ENCODE assay signal across 28 cellular contexts in genomic region chr2:233036162-233036838, GRCh38. TPM values are rescaled to one million over a fixed set of nuclear protein-coding genes. Genes with fewer than 3 reads are reported as not detected.
"Had no signal": no experiment of that assay in that cellular context is flagged by ENCODE, and none has a peak within 500 bp of the region (broad histone marks: within the 10 kb centered on the region; RNA-seq: fewer than 3 reads in every experiment).

No MANE protein-coding gene starts in this region.

- H3K27me3 ChIP-seq: left lung, right atrium auricular region had no signal

- DNase-seq: activated B cell treated with CpG ODN at 0.5 μM for 24 hours; activated CD4-positive, alpha-beta memory T cell treated with anti-CD3 and anti-CD28 coated beads, Interleukin-2, amount 10 ng/mL, durations not matched to agents 7 days and 5 days; activated CD4-positive, alpha-beta T cell treated with anti-CD3 and anti-CD28 coated beads for 4 hours; activated naive CD4-positive, alpha-beta T cell; activated naive CD8-positive, alpha-beta T cell treated with anti-CD3 and anti-CD28 coated beads for 36 hours; activated T-cell treated with anti-CD3 and anti-CD28 coated beads, Interleukin-2, amount 50 U/mL, for 1 hour; amniotic stem cell; dermis blood vessel endothelial cell; effector memory CD4-positive, alpha-beta T cell; heart right ventricle; nephron progenitor cell; stimulated activated CD4-positive, alpha-beta T cell treated with anti-CD3 and anti-CD28 coated beads, Interleukin-4, amount 100 ng/mL, for 24 hours; stomach had no signal

- H3K4me2 ChIP-seq: smooth muscle cell had no signal

- H3K4me1 ChIP-seq: esophagus muscularis mucosa, gastroesophageal sphincter, heart right ventricle, left lung, right atrium auricular region, stomach had no signal

- H3K36me3 ChIP-seq: esophagus muscularis mucosa, gastroesophageal sphincter, heart right ventricle, left lung, right atrium auricular region, stomach had no signal

- H3K9me3 ChIP-seq: esophagus muscularis mucosa, gastroesophageal sphincter, heart right ventricle, left lung, right atrium auricular region, stomach had no signal

- H3K27ac ChIP-seq: esophagus muscularis mucosa, gastroesophageal sphincter, heart right ventricle, left lung, right atrium auricular region, stomach had no signal

- H3K4me3 ChIP-seq: esophagus muscularis mucosa, gastroesophageal sphincter, heart right ventricle, left lung, right atrium auricular region, smooth muscle cell, stomach had no signal

- ATAC-seq: activated T-helper 17 cell treated with anti-CD3 and anti-CD28 coated beads, Interleukin-2, amount 50 U/mL, for 72 hours; gastroesophageal sphincter; heart right ventricle; left lung; stimulated activated effector memory CD8-positive, alpha-beta T cell treated with anti-CD3 and anti-CD28 coated beads, Interleukin-12 subunit alpha, Interleukin-12 subunit beta, amount 100 ng/mL, for 72 hours had no signal

RNA-seq across cellular contexts. Expression of gene NEU2, which starts 3.8 kb away (rescaled TPM):
- total RNA-seq: activated B cell treated with CpG ODN at 0.5 μM for 24 hours; activated CD4-positive, alpha-beta memory T cell treated with anti-CD3 and anti-CD28 coated beads, Interleukin-2, amount 10 ng/mL, durations not matched to agents 7 days and 5 days; activated naive CD8-positive, alpha-beta T cell treated with anti-CD3 and anti-CD28 coated beads for 36 hours; activated T-helper 17 cell treated with anti-CD3 and anti-CD28 coated beads, Interleukin-2, amount 50 U/mL, for 72 hours; chondrocyte; dermis blood vessel endothelial cell; endothelial cell of umbilical vein; esophagus muscularis mucosa; gastroesophageal sphincter; heart right ventricle; kidney epithelial cell; left lung; lung microvascular endothelial cell; myocyte; omental fat pad; progenitor cell of endocrine pancreas; right atrium auricular region; stomach; temporal lobe had no signal
- polyA plus RNA-seq: endothelial cell of umbilical vein, heart right ventricle, smooth muscle cell, stomach had no signal

RNA-seq across cellular contexts. Expression of gene NGEF, which starts 23.2 kb away (rescaled TPM):
- total RNA-seq: activated B cell treated with CpG ODN at 0.5 μM for 24 hours; activated naive CD8-positive, alpha-beta T cell treated with anti-CD3 and anti-CD28 coated beads for 36 hours; lung microvascular endothelial cell; smooth muscle cell had no signal
